In the genomic region with DNA sequence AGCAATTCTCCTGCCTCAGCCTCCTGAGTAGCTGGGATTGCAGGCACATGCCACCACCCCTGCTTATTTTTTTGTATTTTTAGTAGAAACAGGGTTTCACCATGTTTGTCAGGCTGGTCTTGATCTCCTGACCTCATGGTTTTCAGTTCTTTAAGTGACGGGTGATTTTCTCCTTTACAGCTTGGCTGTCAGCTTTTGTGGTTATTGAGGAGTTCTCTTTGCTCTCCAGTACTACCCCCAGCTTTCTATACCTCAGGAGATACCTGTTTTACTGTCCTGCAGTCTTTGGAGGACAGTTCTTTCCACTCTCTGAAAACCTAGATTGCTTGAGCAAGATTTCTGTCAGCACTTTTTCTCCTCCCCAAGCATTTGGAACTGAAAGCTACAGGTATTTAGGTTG, we compare ENCODE assay signal across 15 cellular contexts. TPM values are rescaled to one million over a fixed set of nuclear protein-coding genes. Genes with fewer than 3 reads are reported as not detected.
DNase-seq lines count a peak whose midpoint lies in the region; ATAC-seq, FAIRE-seq and TF ChIP-seq lines count a peak whose summit lies in the region.
"Had no signal": no experiment of that assay in that cellular context is flagged by ENCODE, and none has a peak within 500 bp of the region (broad histone marks: within the 10 kb centered on the region; RNA-seq: fewer than 3 reads in every experiment).

No MANE protein-coding gene starts in this region.

- no peak for TF ChIP-seq CTCF in pancreas (IDR thresholded peaks at IDR 0.05)

- H3K27me3 ChIP-seq in layer of hippocampus (ENCODE audit: control insufficient read depth, insufficient read depth, low read length) = no peaks in the 10 kb centered on the region
- no peaks in the 10 kb centered on the region for H3K27me3 ChIP-seq in trophoblast cell (ENCODE audit: insufficient read depth, low read length)
- H3K27me3 ChIP-seq in pancreas = peaks cover 0 to 3% (median 0%) of the 10 kb centered on the region in 4 donors

- intact Hi-C loops in pancreas (cut with DNase I) = no loop called here

- H3K23ac ChIP-seq in trophoblast cell (ENCODE audit: low read length) = no peak overlapping the region

- no peak overlapping the region for H3K4me3 ChIP-seq in trophoblast cell (ENCODE audit: low read depth, low read length)
- no peak overlapping the region for H3K4me3 ChIP-seq in pancreas

- H2AFZ ChIP-seq in trophoblast cell (ENCODE audit: insufficient read depth, low read length, poor library complexity) = no peak overlapping the region

- H2BK12ac ChIP-seq in trophoblast cell (ENCODE audit: low read length) = no peak overlapping the region

- no peak for FAIRE-seq in pancreas (lab: Jason Lieb, UNC)
- FAIRE-seq: D721Med, G401.6, GM19239, H1, HepG2 had no signal

- no peak for DNase-seq in caudate nucleus (lab: John Stamatoyannopoulos, UW)
- DNase-seq in T-helper 1 cell = no peak
- DNase-seq in trophoblast cell = no peak
- no peak for DNase-seq in pancreas
- DNase-seq: Caco-2; CD4-positive, alpha-beta T cell; H9 had no signal

- no peak overlapping the region for H3K4ac ChIP-seq in trophoblast cell (ENCODE audit: low read depth, low read length)

- no peak overlapping the region for H3K18ac ChIP-seq in trophoblast cell (ENCODE audit: low read length)

- H3K36me3 ChIP-seq in trophoblast cell (ENCODE audit: control insufficient read depth in 1 of 2, insufficient read depth in 2 of 2, low read length in 2 of 2) (no peaks in the 10 kb centered on the region), pancreas (no peaks in the 10 kb centered on the region)

- no peak overlapping the region for H3K9ac ChIP-seq in trophoblast cell (ENCODE audit: low read length)

- WGBS in trophoblast cell (ENCODE audit: extremely low coverage, insufficient coverage, insufficient read length) = no CpG with 5 or more reads among the region's 1 CpG
- WGBS in pancreas, 2 donors = 82 to 89% methylated on average over 1 of the region's 1 CpG

- H3K4me1 ChIP-seq in trophoblast cell (ENCODE audit: control insufficient read depth in 1 of 2, insufficient read depth in 2 of 2, low read length in 2 of 2) (no peaks in the 10 kb centered on the region), pancreas (no peaks in the 10 kb centered on the region)
- H3K4me1 ChIP-seq: Caco-2 had no signal

- no peak overlapping the region for H4K12ac ChIP-seq in trophoblast cell (ENCODE audit: low read depth, low read length)

- no peaks in the 10 kb centered on the region for H3K79me2 ChIP-seq in trophoblast cell (ENCODE audit: control insufficient read depth, insufficient read depth, low read length, poor library complexity)

- peak overlapping the region; percentile 52 for H3K27ac ChIP-seq in caudate nucleus (ENCODE audit: low read depth, low read length)
- peak overlapping the region; percentile 47 for H3K27ac ChIP-seq in layer of hippocampus (ENCODE audit: low read depth, low read length)
- no peak overlapping the region for H3K27ac ChIP-seq in trophoblast cell (ENCODE audit: low read depth, low read length)
- H3K27ac ChIP-seq in pancreas = no peak overlapping the region
- H3K27ac ChIP-seq: C4-2B had no signal

- no peak overlapping the region for H2BK120ac ChIP-seq in trophoblast cell (ENCODE audit: insufficient read depth, low read length, poor library complexity)

- H3K9me3 ChIP-seq in trophoblast cell (ENCODE audit: insufficient read depth, low read depth, low read length) = no peaks in the 10 kb centered on the region
- no peaks in the 10 kb centered on the region for H3K9me3 ChIP-seq in pancreas
- H3K9me3 ChIP-seq: Caco-2 had no signal

- H4K8ac ChIP-seq in trophoblast cell (ENCODE audit: low read depth, low read length) = no peak overlapping the region

- H2BK5ac ChIP-seq in trophoblast cell (ENCODE audit: low read depth, low read length, poor library complexity) = no peak overlapping the region

- peak; percentile 50 for ATAC-seq in GM18868 (IDR thresholded peaks at IDR 0.05; ENCODE audit: unreplicated experiment)
- ATAC-seq in pancreas = no peak
- ATAC-seq: HepG2 had no signal

- no peak overlapping the region for H3K14ac ChIP-seq in trophoblast cell (ENCODE audit: low read length)

- H3K4me2 ChIP-seq in trophoblast cell (ENCODE audit: low read length) = no peak overlapping the region

- no peak overlapping the region for H4K91ac ChIP-seq in trophoblast cell (ENCODE audit: low read depth, low read length)

- no peaks in the 10 kb centered on the region for H3K79me1 ChIP-seq in trophoblast cell (ENCODE audit: low read length)

- no peak overlapping the region for H2AK5ac ChIP-seq in trophoblast cell (ENCODE audit: low read length)

RNA-seq across cellular contexts. Expression of gene EGLN1, which starts 45.9 kb away (rescaled TPM):
- polyA plus RNA-seq in trophoblast cell (2013) = 34.1 and 36.0 TPM in 2 replicates
- 10 to 100 TPM; 14.0 to 27.0 (median 19.6) TPM for total RNA-seq in pancreas
- 1 to 10 TPM; 6.8 to 10.0 TPM for polyA plus RNA-seq in pancreas

Comparison
In these comparisons a context has a peak if more than half of its experiments do, and no peak if none do; other contexts are left out.
1. H3K27ac ChIP-seq: peak in caudate nucleus (single experiment) and layer of hippocampus (single experiment); none in trophoblast cell (single experiment) and pancreas (0 of 4).